Comparison of ENCODE assay signal across 10 cellular contexts in the genomic region with DNA sequence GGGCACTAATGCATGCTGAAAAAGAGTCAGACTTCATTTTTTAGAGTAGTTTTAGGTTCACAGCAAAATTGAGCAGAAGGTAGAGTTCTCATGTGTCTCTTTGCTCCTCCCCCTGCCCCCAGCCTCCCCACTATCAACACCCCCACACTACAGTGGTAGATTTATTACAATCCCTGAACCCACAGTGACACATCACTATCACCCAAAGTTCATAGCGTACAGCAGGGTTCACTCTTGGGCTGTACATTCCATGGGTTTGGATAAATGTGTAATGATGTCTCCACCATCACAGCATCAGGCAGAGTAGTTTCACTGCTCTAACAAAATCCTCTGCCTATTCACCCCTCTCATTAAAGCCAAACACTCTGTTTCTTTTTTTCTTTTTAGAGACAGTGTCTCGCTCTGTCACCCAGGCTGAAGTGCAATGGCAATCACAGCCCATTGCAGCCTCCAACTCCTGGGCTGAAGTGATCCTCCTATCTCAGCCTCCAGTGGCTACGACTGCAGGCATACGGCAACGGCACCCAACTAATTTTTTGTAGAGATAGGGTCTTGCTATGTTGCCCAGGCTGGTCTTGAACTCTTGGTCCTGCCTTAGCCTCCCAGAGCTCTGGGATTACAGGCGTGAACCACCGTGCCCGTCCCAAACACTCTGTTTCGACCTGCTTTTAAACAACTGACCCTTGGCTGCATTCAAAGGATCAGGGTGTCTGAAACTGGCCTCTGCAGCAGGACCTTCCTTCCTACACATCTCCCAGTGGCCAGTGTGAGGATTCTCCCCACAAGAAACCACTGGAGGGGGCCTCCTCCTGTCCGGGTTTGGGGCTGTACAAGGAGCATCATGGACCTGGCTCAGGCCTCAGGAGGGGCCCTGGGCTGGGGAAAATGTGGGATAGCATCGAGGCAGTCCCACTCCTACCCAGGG. TPM values are rescaled to one million over a fixed set of nuclear protein-coding genes. Genes with fewer than 3 reads are reported as not detected.
DNase-seq lines count a peak whose midpoint lies in the region; ATAC-seq and TF ChIP-seq lines count a peak whose summit lies in the region.
"Had no signal": no experiment of that assay in that cellular context is flagged by ENCODE, and none has a peak within 500 bp of the region (broad histone marks: within the 10 kb centered on the region; RNA-seq: fewer than 3 reads in every experiment).

No MANE protein-coding gene starts in this region.

- in situ Hi-C loops in IMR-90 (cut with MboI; ENCODE audit: low sequenced_read_pairs), result loop anchor here (5.0 to 10.0 kb wide), 2 partner anchors 120 to 157 kb away; no protein-coding TSS in a partner anchor

- no peaks in the 10 kb centered on the region for H3K36me3 Mint-ChIP-seq in naive B cell
- H3K36me3 Mint-ChIP-seq: natural killer cell had no signal

- peak overlapping the region; percentile 94 for H2BK120ac ChIP-seq in IMR-90 (ENCODE audit: low read depth, low read length)

- H2AFZ ChIP-seq in IMR-90 (replicated peaks; ENCODE audit: low read length, poor library complexity), result peak overlapping the region; percentile 91

- H2BK20ac ChIP-seq in IMR-90 (ENCODE audit: low read depth, low read length), result peak overlapping the region; percentile 81

- peaks cover 0 to 25% (median 14%) of the 10 kb centered on the region in 3 donors for H3K27me3 Mint-ChIP-seq in naive B cell

- no peaks in the 10 kb centered on the region for H3K9me3 ChIP-seq in IMR-90 (ENCODE audit: control insufficient read depth, insufficient read depth, low read length)
- no peaks in the 10 kb centered on the region for H3K9me3 ChIP-seq in ectodermal cell (ENCODE audit: control insufficient read depth, low read length)

- dilution Hi-C loops in IMR-90 (cut with HindIII; ENCODE audit: low sequenced_read_pairs, unreplicated experiment), result no loop called here

- peaks cover 14% of the 10 kb centered on the region for H3K4me1 ChIP-seq in IMR-90 (ENCODE audit: control insufficient read depth, insufficient read depth, low read length)
- peaks cover 5% of the 10 kb centered on the region for H3K4me1 ChIP-seq in ectodermal cell (ENCODE audit: control insufficient read depth, insufficient read depth, low read length)

- no peaks in the 10 kb centered on the region for H4K20me1 ChIP-seq in IMR-90 (ENCODE audit: insufficient read depth, low read length)

- peaks cover 17% of the 10 kb centered on the region; the same call in 1 of the 2 replicates for H3K36me3 ChIP-seq in IMR-90 (ENCODE audit: control insufficient read depth, insufficient read depth, low read length)
- no peaks in the 10 kb centered on the region for H3K36me3 ChIP-seq in ectodermal cell (ENCODE audit: control insufficient read depth, insufficient read depth, low read length)

- H3K14ac ChIP-seq in IMR-90 (replicated peaks; ENCODE audit: low read depth, low read length), result peak overlapping the region; percentile 86

- ATAC-seq in IMR-90 (ENCODE audit: low read depth) (no peak), naive B cell (ENCODE audit: low read depth in 2 of 2) (no peak), sciatic nerve (no peak), HG03521 (IDR thresholded peaks at IDR 0.05; ENCODE audit: unreplicated experiment) (no peak)

- H3K9me3 Mint-ChIP-seq in naive B cell, result no peaks in the 10 kb centered on the region
- H3K9me3 Mint-ChIP-seq: central memory CD8-positive, alpha-beta T cell; natural killer cell had no signal

- H3K4me1 Mint-ChIP-seq in naive B cell, result peaks cover 17 to 28% (median 20%) of the 10 kb centered on the region in 3 donors
- H3K4me1 Mint-ChIP-seq: central memory CD8-positive, alpha-beta T cell had no signal

- no peak for TF ChIP-seq RAD21 in IMR-90 (IDR thresholded peaks at IDR 0.05; ENCODE audit: low read length)

- H3K23ac ChIP-seq in IMR-90 (ENCODE audit: low read depth, low read length), result peak overlapping the region; percentile 57

- peak overlapping the region; percentile 71 for H3K9ac ChIP-seq in IMR-90 (ENCODE audit: low read depth, low read length)

- TF ChIP-seq POLR2A in IMR-90 (IDR thresholded peaks at IDR 0.05; ENCODE audit: low read depth, low read length), result no peak

- POLR2A ChIA-PET in IMR-90 (lab: Charles Lee; ENCODE audit: unreplicated experiment), result interaction anchor here (0.5 to 1.0 kb wide), 4 partner anchors 10 to 151 kb away, joined by 3 to 8 read pairs (median 4); no protein-coding TSS in a partner anchor

- peak overlapping the region; percentile 83 for H4K91ac ChIP-seq in IMR-90 (ENCODE audit: insufficient read depth, low read depth, low read length)

- H3K9me1 ChIP-seq in IMR-90 (ENCODE audit: insufficient read depth, low read length), result peaks cover 20% of the 10 kb centered on the region

- intact Hi-C loops in IMR-90 (cut with micrococcal nuclease), result no loop called here
- intact Hi-C loops in sciatic nerve (cut with DNase I), result loop anchor here (10.0 kb wide), 1 partner anchor 110 kb away; no protein-coding TSS in a partner anchor

- H4K5ac ChIP-seq in IMR-90 (ENCODE audit: low read depth, low read length), result peak overlapping the region; percentile 93

- peak overlapping the region; percentile 91; the same call in 1 of the 2 replicates for H2AK5ac ChIP-seq in IMR-90 (ENCODE audit: low read depth, low read length)

- peaks cover 0 to 26% of the 10 kb centered on the region in 2 experiments; a peak in 3 of 4 replicates for H3K79me1 ChIP-seq in IMR-90 (ENCODE audit: low read depth in 1 of 2, low read length in 2 of 2)

- no peak overlapping the region for H3K4me3 ChIP-seq in IMR-90 (ENCODE audit: insufficient read depth, low read depth, low read length)
- H3K4me3 ChIP-seq in ectodermal cell (ENCODE audit: insufficient read depth, low read depth, low read length), result peak overlapping the region; percentile 1

- peak overlapping the region; percentile 90 for H3K18ac ChIP-seq in IMR-90 (ENCODE audit: low read depth, low read length)

- peak overlapping the region in 5 of 8 donors; percentile 36 to 71 (median 65) for H3K4me3 Mint-ChIP-seq in naive B cell

- peak overlapping the region in 1 of 6 donors; percentile 79 for H3K27ac Mint-ChIP-seq in naive B cell
- H3K27ac Mint-ChIP-seq: natural killer cell had no signal

- H4K8ac ChIP-seq in IMR-90 (ENCODE audit: low read depth in 2 of 2, low read length in 2 of 2), result peak overlapping the region; percentile 90 to 97

- WGBS in IMR-90 (ENCODE audit: extremely low coverage in 2 of 2, insufficient read length in 1 of 2), 2 experiments, result 93% methylated on average over 3 of the region's 11 CpGs; no CpG with 5 or more reads in 1 of the 2 experiments
- WGBS in ectodermal cell, 2 experiments, result 85 to 88% methylated on average over 11 of the region's 11 CpGs

- no TSS peak for BruUV-seq in IMR-90 (replicated peaks; lab: Mats Ljungman, UMichigan)

- no peak for TF ChIP-seq CTCF in IMR-90 (conservative IDR thresholded peaks at IDR 0.05; ENCODE audit: low read depth, low read length)

- peak overlapping the region; percentile 83 for H2AK9ac ChIP-seq in IMR-90 (replicated peaks; ENCODE audit: low read depth, low read length, poor library complexity)

- peak overlapping the region; percentile 47 for H3K4me2 ChIP-seq in IMR-90 (ENCODE audit: low read depth, low read length)

- CTCF ChIA-PET in IMR-90 (lab: Yijun Ruan, JAX), result interaction anchor here (0.7 to 2.6 kb wide), 5 partner anchors 12 to 154 kb away, joined by 3 to 11 read pairs (median 4); a partner anchor contains a TSS

- H3K56ac ChIP-seq in IMR-90 (ENCODE audit: extremely low read depth, insufficient read depth, low read length), result peak overlapping the region; percentile 33; the same call in 1 of the 2 replicates

- H3K27ac ChIP-seq in IMR-90 (ENCODE audit: insufficient read depth, low read length) (peak overlapping the region; percentile 92), ectodermal cell (ENCODE audit: insufficient read depth, low read depth, low read length, poor library complexity, severe bottlenecking) (no peak overlapping the region)

- H2BK15ac ChIP-seq in IMR-90 (ENCODE audit: low read depth, low read length), result peak overlapping the region; percentile 69; the same call in 2 of the 3 replicates

- H3K4ac ChIP-seq in IMR-90 (ENCODE audit: low read depth, low read length), result peak overlapping the region; percentile 96

- H2BK5ac ChIP-seq in IMR-90 (ENCODE audit: low read depth, low read length, poor library complexity, severe bottlenecking), result peak overlapping the region; percentile 67

- DNase-seq in 8988T (peak; percentile 33), IMR-90 (no peak), naive B cell (no peak), sciatic nerve (ENCODE audit: low spot score) (no peak), islet precursor cell (no peak), NCI-H1092 treated with DMSO at 0.1 percent for 48 hours (lab: John Stamatoyannopoulos, UW) (no peak)
- DNase-seq: natural killer cell had no signal

- H3K27me3 ChIP-seq in IMR-90 (ENCODE audit: control insufficient read depth, insufficient read depth, low read length) (no peaks in the 10 kb centered on the region), ectodermal cell (ENCODE audit: control insufficient read depth, insufficient read depth, low read length, poor library complexity, severe bottlenecking) (peaks cover 36% of the 10 kb centered on the region)

RNA-seq across cellular contexts. Expression of a gene that starts 4.2 kb away (rescaled TPM):
- total RNA-seq in IMR-90 (2012; rRNA removed), result 0.83 and 0.90 TPM in 2 replicates
- 1.2 and 1.4 TPM in 2 replicates for polyA plus RNA-seq in IMR-90 (2012; rRNA removed)
- polyA plus RNA-seq in IMR-90 (2012; cell fraction: cytosol; rRNA removed), result 0.44 and 1.1 TPM in 2 replicates
- 6.3 and 7.2 TPM in 2 replicates for polyA plus RNA-seq in IMR-90 (2012; cell fraction: nucleus; rRNA removed; ENCODE audit: low replicate concordance)
- not detected for polyA plus RNA-seq in ectodermal cell (2013, experiment 1 of 4)
- polyA plus RNA-seq in ectodermal cell (2013, experiment 2 of 4), result not detected
- polyA plus RNA-seq in ectodermal cell (2013, experiment 3 of 4), result not detected
- polyA plus RNA-seq in ectodermal cell (2013, experiment 4 of 4), result not detected
- 1 to 10 TPM; 1.4 to 3.3 (median 2.6) TPM for polyA plus RNA-seq in naive B cell (ENCODE audit: low read depth in 6 of 6)
- total RNA-seq in sciatic nerve, result 31.3 TPM

RNA-seq across cellular contexts. Expression of a gene that starts 13.1 kb away (rescaled TPM):
- total RNA-seq in IMR-90 (2012; rRNA removed) (344 and 385 TPM in 2 replicates), sciatic nerve (4,297 TPM)
- polyA plus RNA-seq in IMR-90 (2012; rRNA removed) (2,453 and 2,516 TPM in 2 replicates), naive B cell (ENCODE audit: low read depth in 6 of 6) (1,000 to 10,000 TPM; 4,039 to 5,068 (median 4,261) TPM)
- 1,842 and 5,333 TPM in 2 replicates for polyA plus RNA-seq in IMR-90 (2012; cell fraction: cytosol; rRNA removed)
- 767 and 934 TPM in 2 replicates for polyA plus RNA-seq in IMR-90 (2012; cell fraction: nucleus; rRNA removed; ENCODE audit: low replicate concordance)
- polyA plus RNA-seq in ectodermal cell (2013, experiment 1 of 4), result 2,043 TPM
- 2,089 TPM for polyA plus RNA-seq in ectodermal cell (2013, experiment 2 of 4)
- 2,093 TPM for polyA plus RNA-seq in ectodermal cell (2013, experiment 3 of 4)
- polyA plus RNA-seq in ectodermal cell (2013, experiment 4 of 4), result 2,380 TPM

RNA-seq across cellular contexts. Expression of a gene that starts 37.0 kb away (rescaled TPM):
- total RNA-seq in IMR-90 (2012; rRNA removed), result 0.28 and 0.72 TPM in 2 replicates
- 1.9 TPM in 2 replicates for polyA plus RNA-seq in IMR-90 (2012; rRNA removed)
- 0.84 and 2.4 TPM in 2 replicates for polyA plus RNA-seq in IMR-90 (2012; cell fraction: cytosol; rRNA removed)
- 2.7 and 2.8 TPM in 2 replicates for polyA plus RNA-seq in IMR-90 (2012; cell fraction: nucleus; rRNA removed; ENCODE audit: low replicate concordance)
- 4.9 TPM for polyA plus RNA-seq in ectodermal cell (2013, experiment 1 of 4)
- 2.3 TPM for polyA plus RNA-seq in ectodermal cell (2013, experiment 2 of 4)
- polyA plus RNA-seq in ectodermal cell (2013, experiment 3 of 4), result 2.8 TPM
- 4.1 TPM for polyA plus RNA-seq in ectodermal cell (2013, experiment 4 of 4)
- not detected for polyA plus RNA-seq in naive B cell (ENCODE audit: low read depth in 6 of 6)
- total RNA-seq in sciatic nerve, result 70.5 TPM
- total RNA-seq: natural killer cell had no signal

Comparison
In these comparisons a context has a peak if more than half of its experiments do, and no peak if none do; other contexts are left out.
1. RNA of a gene that starts 4.2 kb away (total RNA-seq): 31.3 TPM in sciatic nerve (single experiment); 0.83 to 0.90 TPM in IMR-90; every median in the first group is over 10 times any median in the second.
2. RNA of a gene that starts 13.1 kb away (total RNA-seq): 4,297 TPM in sciatic nerve (single experiment); 344 to 385 TPM in IMR-90; every median in the first group is over 10 times any median in the second.
3. RNA of a gene that starts 37.0 kb away (total RNA-seq): 70.5 TPM in sciatic nerve (single experiment); 0.28 to 0.72 TPM in IMR-90; every median in the first group is over 10 times any median in the second.